Comparison of ENCODE assay signal across 22 cellular contexts in genomic region chr11:115291391-115291744, GRCh38.
DNase-seq lines count a peak whose midpoint lies in the region; ATAC-seq and TF ChIP-seq lines count a peak whose summit lies in the region.
"Had no signal": no experiment of that assay in that cellular context is flagged by ENCODE, and none has a peak within 500 bp of the region (broad histone marks: within the 10 kb centered on the region; RNA-seq: fewer than 3 reads in every experiment).

No MANE protein-coding gene starts in this region.

- H3K4me1 ChIP-seq in BE2C, result peaks cover 30% of the 10 kb centered on the region
- H3K4me1 ChIP-seq: HAP-1 had no signal

- peaks cover 4% of the 10 kb centered on the region for H3K36me3 ChIP-seq in BE2C
- H3K36me3 ChIP-seq: BLaER1 treated with 17β-estradiol and CSF1 and Interleukin-3, amounts not matched to agents 10 nM and 100 nM; HAP-1 had no signal

- TF ChIP-seq CTCF in BE2C (IDR thresholded peaks at IDR 0.05; ENCODE audit: low read depth, low read length) (no peak), glutamatergic neuron (IDR thresholded peaks at IDR 0.05; ENCODE audit: partially characterized antibody, unreplicated experiment) (no peak), progenitor cell of endocrine pancreas (IDR thresholded peaks at IDR 0.05; ENCODE audit: unreplicated experiment) (no peak), omental fat pad (IDR thresholded peaks at IDR 0.05) (no peak)

- no peaks in the 10 kb centered on the region; the same call in 1 of the 2 replicates for H3K9me3 ChIP-seq in BE2C
- H3K9me3 ChIP-seq: Caco-2, HAP-1 had no signal

- H3K36me3 Mint-ChIP-seq in glutamatergic neuron (ENCODE audit: unreplicated experiment) (peaks cover 4% of the 10 kb centered on the region), progenitor cell of endocrine pancreas (ENCODE audit: insufficient read depth) (no peaks in the 10 kb centered on the region)
- H3K36me3 Mint-ChIP-seq: CD4-positive, alpha-beta memory T cell had no signal

- H3K4me3 Mint-ChIP-seq in glutamatergic neuron (ENCODE audit: unreplicated experiment), result peak overlapping the region; percentile 37
- H3K4me3 Mint-ChIP-seq in progenitor cell of endocrine pancreas (ENCODE audit: low read depth), result no peak overlapping the region
- H3K4me3 Mint-ChIP-seq: CD4-positive, alpha-beta memory T cell; GM23338 had no signal

- DNase-seq in BE2C (no peak), NCI-H69 (lab: John Stamatoyannopoulos, UW) (peak; percentile 45), glutamatergic neuron (no peak), progenitor cell of endocrine pancreas (ENCODE audit: low spot score, unreplicated experiment) (no peak), omental fat pad (ENCODE audit: low spot score) (no peak), iPS-NIHi11 (ENCODE audit: low spot score) (no peak)
- DNase-seq: ACHN; Caco-2; CD4-positive, alpha-beta memory T cell; DMS 273 treated with DMSO at 0.1 percent for 48 hours; DND-41; MM.1S; NCI-H1436 treated with DMSO at 0.1 percent for 48 hours; NCI-H1930; NCI-H524 treated with DMSO at 0.1 percent for 48 hours; OCI-M1 had no signal

- peaks cover 50% of the 10 kb centered on the region for H3K9me3 Mint-ChIP-seq in glutamatergic neuron (ENCODE audit: unreplicated experiment)
- no peaks in the 10 kb centered on the region for H3K9me3 Mint-ChIP-seq in progenitor cell of endocrine pancreas (ENCODE audit: low read depth)
- H3K9me3 Mint-ChIP-seq: CD4-positive, alpha-beta memory T cell; GM23338 had no signal

- H3K4me1 Mint-ChIP-seq in glutamatergic neuron (ENCODE audit: low read depth, unreplicated experiment) (peaks cover 58% of the 10 kb centered on the region), progenitor cell of endocrine pancreas (ENCODE audit: low read depth) (peaks cover 27% of the 10 kb centered on the region)
- H3K4me1 Mint-ChIP-seq: CD4-positive, alpha-beta memory T cell had no signal

- H3K27me3 Mint-ChIP-seq in glutamatergic neuron (ENCODE audit: unreplicated experiment) (peaks cover 20% of the 10 kb centered on the region), progenitor cell of endocrine pancreas (no peaks in the 10 kb centered on the region)

- H3K27me3 ChIP-seq in BE2C, result no peaks in the 10 kb centered on the region
- H3K27me3 ChIP-seq: BLaER1 treated with 17β-estradiol and CSF1 and Interleukin-3, amounts not matched to agents 10 nM and 100 nM had no signal

- ATAC-seq in omental fat pad (ENCODE audit: low FRiP score), result no peak
- ATAC-seq in GM21737 (IDR thresholded peaks at IDR 0.05; ENCODE audit: unreplicated experiment), result no peak
- ATAC-seq: HepG2, K562 had no signal

- peak overlapping the region; percentile 10; the same call in 1 of the 2 replicates for H3K4me3 ChIP-seq in BE2C (ENCODE audit: low read depth, low read length)
- H3K4me3 ChIP-seq: BLaER1 treated with 17β-estradiol and CSF1 and Interleukin-3, amounts not matched to agents 10 nM and 100 nM; GM23338; HAP-1; K562 had no signal

- H3K27ac Mint-ChIP-seq in glutamatergic neuron (ENCODE audit: unreplicated experiment) (peak overlapping the region; percentile 14), progenitor cell of endocrine pancreas (peak overlapping the region; percentile 68)
- H3K27ac Mint-ChIP-seq: CD4-positive, alpha-beta memory T cell; GM23338 had no signal
